15 cellular contexts compared by ENCODE assay signal in the genomic region with DNA sequence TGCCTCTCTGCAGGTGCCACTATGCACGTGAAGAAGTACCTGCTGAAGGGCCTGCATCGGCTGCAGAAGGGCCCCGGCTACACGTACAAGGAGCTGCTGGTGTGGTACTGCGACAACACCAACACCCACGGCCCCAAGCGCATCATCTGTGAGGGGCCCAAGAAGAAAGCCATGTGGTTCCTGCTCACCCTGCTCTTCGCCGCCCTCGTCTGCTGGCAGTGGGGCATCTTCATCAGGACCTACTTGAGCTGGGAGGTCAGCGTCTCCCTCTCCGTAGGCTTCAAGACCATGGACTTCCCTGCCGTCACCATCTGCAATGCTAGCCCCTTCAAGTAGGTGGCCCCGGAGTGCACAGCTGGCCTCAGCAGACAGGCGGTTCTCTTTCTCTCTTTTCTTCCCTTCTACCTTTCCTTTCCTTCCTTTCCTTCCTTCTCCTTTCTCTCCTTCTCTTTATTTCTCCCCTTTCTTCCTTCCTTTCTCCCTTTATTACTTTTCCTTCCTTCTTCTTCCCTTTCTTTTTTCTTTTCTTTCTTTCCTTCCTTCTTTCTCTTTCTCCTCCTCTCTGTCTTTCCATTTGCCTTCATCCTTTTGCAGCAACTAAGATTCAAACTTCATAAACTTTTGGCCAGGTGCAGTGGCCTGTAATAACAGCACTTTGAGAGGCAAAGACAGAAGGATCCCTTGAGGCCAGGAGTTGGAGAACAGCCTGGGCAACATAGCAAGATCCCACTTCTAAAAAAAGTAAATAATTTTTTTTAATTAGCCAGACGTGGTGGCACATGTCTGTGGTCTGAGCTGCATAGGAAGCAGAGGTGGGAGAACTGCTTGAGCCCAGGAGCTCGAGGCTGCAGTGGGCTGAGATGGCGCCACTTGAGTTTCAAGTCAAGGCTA. TPM values are rescaled to one million over a fixed set of nuclear protein-coding genes. Genes with fewer than 3 reads are reported as not detected.
DNase-seq lines count a peak whose midpoint lies in the region; ATAC-seq and TF ChIP-seq lines count a peak whose summit lies in the region.
"Had no signal": no experiment of that assay in that cellular context is flagged by ENCODE, and none has a peak within 500 bp of the region (broad histone marks: within the 10 kb centered on the region; RNA-seq: fewer than 3 reads in every experiment).

No MANE protein-coding gene starts in this region.

- H2BK15ac ChIP-seq in mesendoderm (replicated peaks; ENCODE audit: low read depth): no peak overlapping the region

- ATAC-seq in HCT116: peak; percentile 72
- ATAC-seq: lower lobe of right lung; stimulated activated naive CD8-positive, alpha-beta T cell treated with anti-CD3 and anti-CD28 coated beads, Interleukin-15, Interleukin-2, amounts not matched to agents 100 U/mL and 50 U/mL, for 24 hours had no signal

- POLR2A ChIA-PET in HCT116 (lab: Charles Lee): no interaction called here

- BruUV-seq in HCT116 (replicated peaks; lab: Mats Ljungman, UMichigan): no TSS peak

- no CpG with 5 or more reads among the region's 18 CpGs for WGBS in mesendoderm (ENCODE audit: extremely low coverage, insufficient coverage, low lambda C conversion rate)

- no peak for TF ChIP-seq POLR2A in HCT116 (IDR thresholded peaks at IDR 0.05; ENCODE audit: borderline replicate concordance, extremely low read depth, insufficient read depth, insufficient read length)

- no peak overlapping the region for H4K8ac ChIP-seq in mesendoderm (ENCODE audit: low read depth, low read length)

- H2AFZ ChIP-seq in HCT116 (ENCODE audit: low read depth, low read length, poor library complexity, severe bottlenecking): no peak overlapping the region

- H2BK120ac ChIP-seq in mesendoderm (ENCODE audit: low read depth, low read length): no peak overlapping the region

- H3K79me1 ChIP-seq in mesendoderm (ENCODE audit: low read length): no peaks in the 10 kb centered on the region

- H3K4me1 ChIP-seq in HCT116 (ENCODE audit: control insufficient read depth in 1 of 2, insufficient read depth in 2 of 2, low read length in 2 of 2) (no peaks in the 10 kb centered on the region), mesendoderm (ENCODE audit: control insufficient read depth, low read depth, low read length) (no peaks in the 10 kb centered on the region)
- H3K4me1 ChIP-seq: Caco-2, lower lobe of right lung had no signal

- H3K56ac ChIP-seq in mesendoderm (ENCODE audit: low read length): no peak overlapping the region

- CTCF ChIA-PET in HCT116 (lab: Charles Lee): no interaction called here

- no peak overlapping the region for H4K5ac ChIP-seq in mesendoderm (ENCODE audit: low read length)

- no peak overlapping the region for H3K4ac ChIP-seq in mesendoderm (ENCODE audit: low read depth, low read length)

- no peak overlapping the region for H3K18ac ChIP-seq in mesendoderm (ENCODE audit: low read length)

- no peak for TF ChIP-seq RAD21 in HCT116 (IDR thresholded peaks at IDR 0.05; ENCODE audit: low read depth)

- H2BK5ac ChIP-seq in mesendoderm (ENCODE audit: low read length): no peak overlapping the region

- H3K79me2 ChIP-seq in HCT116 (ENCODE audit: insufficient read depth, low read length): no peaks in the 10 kb centered on the region
- no peaks in the 10 kb centered on the region for H3K79me2 ChIP-seq in mesendoderm (ENCODE audit: control insufficient read depth, insufficient read depth, low read length)

- H3K4me3 ChIP-seq in HCT116 (replicated peaks in 1 of 2; ENCODE audit: low read depth in 1 of 2, low read length in 2 of 2): no peak overlapping the region
- no peak overlapping the region for H3K4me3 ChIP-seq in mesendoderm (ENCODE audit: low read length)
- H3K4me3 ChIP-seq: lower lobe of right lung had no signal

- RAD21 ChIA-PET in HCT116 (lab: Charles Lee; ENCODE audit: low non-redundant PET in 1 of 2, low total read pairs in 2 of 2, uncharacterized antibody in 2 of 2, unreplicated experiment in 2 of 2): interaction anchor here in 1 of 2 experiments (0.7 kb wide), 1 partner anchor 402 kb away, joined by 9 read pairs; no protein-coding TSS in a partner anchor

- DNase-seq in GM10266 (ENCODE audit: extremely low spot score) (no peak), HCT116 (ENCODE audit: low read depth, low spot score) (no peak), cerebellar cortex (ENCODE audit: low spot score) (peak; percentile 5), mesendoderm (peak; percentile 70), NCI-H345 (lab: John Stamatoyannopoulos, UW) (no peak), ureter (ENCODE audit: low spot score) (no peak), EL (no peak)
- DNase-seq: central memory CD4-positive, alpha-beta T cell; lower lobe of right lung; NCI-H1048; OCI-M1; stimulated activated naive CD8-positive, alpha-beta T cell treated with anti-CD3 and anti-CD28 coated beads, Interleukin-15, Interleukin-2, amounts not matched to agents 100 U/mL and 50 U/mL, for 24 hours had no signal

- H3K4me2 ChIP-seq in HCT116 (ENCODE audit: low read length) (no peak overlapping the region), mesendoderm (ENCODE audit: low read length) (no peak overlapping the region)

- H3K27me3 ChIP-seq in HCT116 (ENCODE audit: insufficient read depth, low read length): no peaks in the 10 kb centered on the region
- H3K27me3 ChIP-seq in mesendoderm (ENCODE audit: insufficient read depth, low read length, poor library complexity): no peaks in the 10 kb centered on the region

- intact Hi-C loops in HCT116 (cut with micrococcal nuclease): no loop called here

- no peak overlapping the region for H3K9ac ChIP-seq in HCT116 (ENCODE audit: low read length)
- no peak overlapping the region for H3K9ac ChIP-seq in mesendoderm (ENCODE audit: low read length)

- H3K27ac ChIP-seq in HCT116 (ENCODE audit: low read depth, low read length) (no peak overlapping the region), mesendoderm (ENCODE audit: low read depth, low read length) (no peak overlapping the region)
- H3K27ac ChIP-seq: lower lobe of right lung had no signal

- H3K36me3 ChIP-seq in HCT116 (ENCODE audit: control insufficient read depth in 1 of 2, insufficient read depth in 2 of 2, low read length in 2 of 2) (no peaks in the 10 kb centered on the region), mesendoderm (ENCODE audit: control insufficient read depth, insufficient read depth, low read length) (no peaks in the 10 kb centered on the region)
- H3K36me3 ChIP-seq: lower lobe of right lung had no signal

- TF ChIP-seq CTCF in GM10266 (IDR thresholded peaks at IDR 0.05; ENCODE audit: control insufficient read depth, insufficient read depth, low read depth, missing control alignments) (peak; percentile 18), HCT116 (IDR thresholded peaks at IDR 0.05 in 2 of 3, conservative IDR thresholded peaks at IDR 0.05 in 1 of 3; ENCODE audit: borderline replicate concordance in 1 of 3, insufficient read depth in 1 of 3, low read depth in 2 of 3, low read length in 2 of 3) (peak; percentile 13 to 39 (median 32); a peak in 4 of 6 replicates)

- H3K9me3 ChIP-seq in HCT116 (ENCODE audit: control insufficient read depth in 1 of 2, insufficient read depth in 1 of 2, low read depth in 1 of 2, low read length in 2 of 2): no peaks in the 10 kb centered on the region
- H3K9me3 ChIP-seq: Caco-2, lower lobe of right lung had no signal

- no peak overlapping the region for H2AK5ac ChIP-seq in mesendoderm (ENCODE audit: low read length)

- no peak overlapping the region for H3K23ac ChIP-seq in mesendoderm (ENCODE audit: low read length)

- H3K9me2 ChIP-seq in HCT116 (ENCODE audit: insufficient read depth): no peaks in the 10 kb centered on the region

- no peaks in the 10 kb centered on the region for H4K20me1 ChIP-seq in HCT116 (ENCODE audit: insufficient read depth)

TF ChIP-seq in HCT116, 20 proteins besides CTCF, POLR2A, EP300 and RAD21:
- TF ChIP-seq ZNF274 (IDR thresholded peaks at IDR 0.05; ENCODE audit: low read depth, low read length): no peak
- TF ChIP-seq FOSL1 (IDR thresholded peaks at IDR 0.05; ENCODE audit: low read depth): no peak
- no peak for TF ChIP-seq ELF1 (IDR thresholded peaks at IDR 0.05; ENCODE audit: borderline replicate concordance, low read depth)
- no peak for TF ChIP-seq SP1 (IDR thresholded peaks at IDR 0.05; ENCODE audit: low read depth)
- TF ChIP-seq, protein P1, sequence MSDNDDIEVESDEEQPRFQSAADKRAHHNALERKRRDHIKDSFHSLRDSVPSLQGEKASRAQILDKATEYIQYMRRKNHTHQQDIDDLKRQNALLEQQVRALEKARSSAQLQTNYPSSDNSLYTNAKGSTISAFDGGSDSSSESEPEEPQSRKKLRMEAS (IDR thresholded peaks at IDR 0.05): no peak
- no peak for TF ChIP-seq TCF7L2 (IDR thresholded peaks at IDR 0.05; ENCODE audit: borderline replicate concordance, extremely low read depth, insufficient read depth, insufficient read length)
- TF ChIP-seq, protein P2, sequence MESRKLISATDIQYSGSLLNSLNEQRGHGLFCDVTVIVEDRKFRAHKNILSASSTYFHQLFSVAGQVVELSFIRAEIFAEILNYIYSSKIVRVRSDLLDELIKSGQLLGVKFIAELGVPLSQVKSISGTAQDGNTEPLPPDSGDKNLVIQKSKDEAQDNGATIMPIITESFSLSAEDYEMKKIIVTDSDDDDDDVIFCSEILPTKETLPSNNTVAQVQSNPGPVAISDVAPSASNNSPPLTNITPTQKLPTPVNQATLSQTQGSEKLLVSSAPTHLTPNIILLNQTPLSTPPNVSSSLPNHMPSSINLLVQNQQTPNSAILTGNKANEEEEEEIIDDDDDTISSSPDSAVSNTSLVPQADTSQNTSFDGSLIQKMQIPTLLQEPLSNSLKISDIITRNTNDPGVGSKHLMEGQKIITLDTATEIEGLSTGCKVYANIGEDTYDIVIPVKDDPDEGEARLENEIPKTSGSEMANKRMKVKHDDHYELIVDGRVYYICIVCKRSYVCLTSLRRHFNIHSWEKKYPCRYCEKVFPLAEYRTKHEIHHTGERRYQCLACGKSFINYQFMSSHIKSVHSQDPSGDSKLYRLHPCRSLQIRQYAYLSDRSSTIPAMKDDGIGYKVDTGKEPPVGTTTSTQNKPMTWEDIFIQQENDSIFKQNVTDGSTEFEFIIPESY (IDR thresholded peaks at IDR 0.05; ENCODE audit: extremely low read depth, insufficient replicate concordance, low read length): no peak

RNA-seq across cellular contexts. Expression of gene SCNN1B, which starts 46.7 kb away (rescaled TPM):
- total RNA-seq in HCT116 (2021; ENCODE audit: unreplicated experiment) (0.37 TPM), ureter (55.8 TPM)
- polyA plus RNA-seq in HCT116 (2012): 0.07 and 0.14 TPM in 2 replicates
- 0.14 TPM for polyA plus RNA-seq in mesendoderm (2013, experiment 1 of 2)
- 0.22 TPM for polyA plus RNA-seq in mesendoderm (2013, experiment 2 of 2)
- total RNA-seq: Caco-2, skeletal muscle tissue had no signal
- polyA plus RNA-seq: neural cell had no signal

Comparison
In these comparisons a context has a peak if more than half of its experiments do, and no peak if none do; other contexts are left out.
1. DNase-seq: peak in cerebellar cortex (single experiment) and mesendoderm (single experiment); none in GM10266 (single experiment), HCT116 (single experiment), NCI-H345 (single experiment), ureter (single experiment) and EL (single experiment).
2. RNA of gene SCNN1B, which starts 46.7 kb away (total RNA-seq): 55.8 TPM in ureter (single experiment); 0.37 TPM in HCT116 (single experiment); every median in the first group is over 10 times any median in the second.